In genomic region chr10:100370976-100371706, GRCh38 we compare ENCODE assay signal across 1 cellular context.
TF ChIP-seq lines count a peak whose summit lies in the region.

No MANE protein-coding gene starts in this region.

TF ChIP-seq in GM12878, 131 proteins besides CTCF, POLR2A, EP300 and RAD21 (continued from another document):
- TF ChIP-seq BRCA1 (IDR thresholded peaks at IDR 0.05; ENCODE audit: low read depth, low read length) (no peak), SREBF2 (IDR thresholded peaks at IDR 0.05; ENCODE audit: low read length) (no peak)
